In the genomic region with DNA sequence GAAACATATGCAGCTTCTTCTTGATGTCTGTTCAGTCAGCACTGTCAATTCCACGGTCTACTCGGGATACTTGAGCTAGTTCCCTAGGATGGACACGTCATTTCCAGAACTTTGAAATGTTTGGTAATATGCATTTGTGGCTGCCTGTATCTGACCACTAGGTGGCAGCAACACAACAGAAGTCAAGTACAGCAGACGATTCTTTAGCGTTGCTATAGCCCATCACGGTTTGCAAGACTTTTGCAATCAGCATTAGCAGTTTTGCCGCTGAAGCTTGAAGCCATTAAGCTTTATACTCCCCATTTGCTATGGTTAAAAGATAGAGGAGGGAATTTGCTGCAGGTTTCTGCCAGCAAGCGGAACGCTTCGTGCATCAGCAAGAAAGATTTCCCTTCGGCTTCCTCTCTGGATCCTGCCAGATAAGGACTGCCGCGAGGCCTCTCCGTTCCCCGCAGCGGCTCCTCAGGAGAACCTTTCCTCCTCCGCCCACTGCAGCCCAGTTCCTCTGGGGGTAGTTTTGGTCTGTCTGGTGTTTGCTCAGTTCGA, we compare ENCODE assay signal across 8 cellular contexts.
DNase-seq lines count a peak whose midpoint lies in the region; ATAC-seq and TF ChIP-seq lines count a peak whose summit lies in the region.

No MANE protein-coding gene starts in this region.

- H3K27ac ChIP-seq in SU-DHL-6 (ENCODE audit: low read depth, low read length) (no peak overlapping the region), prostate gland (peak overlapping the region in 1 of 2 donors; percentile 11), uterus (peak overlapping the region; percentile 55 to 64)

- H3K4me1 ChIP-seq in prostate gland (replicated peaks) (no peaks in the 10 kb centered on the region), uterus (no peaks in the 10 kb centered on the region)

- no peaks in the 10 kb centered on the region for H3K36me3 ChIP-seq in SU-DHL-6 (ENCODE audit: low read length)
- H3K36me3 ChIP-seq in prostate gland = no peaks in the 10 kb centered on the region
- H3K36me3 ChIP-seq in uterus = no peaks in the 10 kb centered on the region

- no peak overlapping the region for H2AFZ ChIP-seq in SU-DHL-6 (ENCODE audit: low read depth, low read length, severe bottlenecking)

- H3K27me3 Mint-ChIP-seq in activated naive CD8-positive, alpha-beta T cell treated with anti-CD3 and anti-CD28 coated beads, Interleukin-2, amount 50 U/mL, for 24 hours = peaks cover 2% of the 10 kb centered on the region

- no peak overlapping the region for H3K9ac ChIP-seq in SU-DHL-6 (ENCODE audit: low read length)

- H3K9me3 ChIP-seq in SU-DHL-6 (ENCODE audit: insufficient read depth, low read length) (no peaks in the 10 kb centered on the region), prostate gland (no peaks in the 10 kb centered on the region), uterus (no peaks in the 10 kb centered on the region)

- peak; percentile 92 for TF ChIP-seq CTCF in SU-DHL-6 (IDR thresholded peaks at IDR 0.05; ENCODE audit: insufficient read depth, low read length, poor library complexity, severe bottlenecking)
- TF ChIP-seq CTCF in prostate gland (IDR thresholded peaks at IDR 0.05) = peak; percentile 73 to 96 (median 94)
- peak; percentile 90 to 96 (median 96) for TF ChIP-seq CTCF in uterus (IDR thresholded peaks at IDR 0.05)

- H3K27me3 ChIP-seq in SU-DHL-6 (ENCODE audit: low read length) = no peaks in the 10 kb centered on the region
- no peaks in the 10 kb centered on the region for H3K27me3 ChIP-seq in prostate gland (replicated peaks; ENCODE audit: insufficient read depth)
- H3K27me3 ChIP-seq in uterus = no peaks in the 10 kb centered on the region

- no peaks in the 10 kb centered on the region for H3F3A ChIP-seq in SU-DHL-6 (ENCODE audit: insufficient read depth)

- H3K27ac Mint-ChIP-seq in activated naive CD8-positive, alpha-beta T cell treated with anti-CD3 and anti-CD28 coated beads, Interleukin-2, amount 50 U/mL, for 24 hours = no peak overlapping the region

- TF ChIP-seq POLR2A in prostate gland (IDR thresholded peaks at IDR 0.05) = no peak
- no peak for TF ChIP-seq POLR2A in uterus (IDR thresholded peaks at IDR 0.05)

- no peaks in the 10 kb centered on the region for H3K9me2 ChIP-seq in SU-DHL-6 (replicated peaks; ENCODE audit: insufficient read depth, low read length)

- no peak overlapping the region for H3K4me3 ChIP-seq in SU-DHL-6 (ENCODE audit: insufficient read depth, low read length, poor library complexity, severe bottlenecking)
- H3K4me3 ChIP-seq in prostate gland = peak overlapping the region in 1 of 2 donors; percentile 15
- H3K4me3 ChIP-seq in uterus = peak overlapping the region; percentile 21 to 23

- no peak overlapping the region for H3K4me3 Mint-ChIP-seq in activated naive CD8-positive, alpha-beta T cell treated with anti-CD3 and anti-CD28 coated beads, Interleukin-2, amount 50 U/mL, for 24 hours

- H3K9me3 Mint-ChIP-seq in activated naive CD8-positive, alpha-beta T cell treated with anti-CD3 and anti-CD28 coated beads, Interleukin-2, amount 50 U/mL, for 24 hours = no peaks in the 10 kb centered on the region

- H3K4me2 ChIP-seq in SU-DHL-6 (ENCODE audit: low read depth, low read length, poor library complexity, severe bottlenecking) = peak overlapping the region; percentile 12

- intact Hi-C loops in left cardiac atrium (cut with DNase I) = loop anchor here (2.0 to 5.0 kb wide), 2 partner anchors 201 kb away; no protein-coding TSS in a partner anchor
- intact Hi-C loops in prostate gland (cut with DNase I) = loop anchor here (5.0 kb wide), 1 partner anchor 201 kb away; no protein-coding TSS in a partner anchor
- intact Hi-C loops in uterus (cut with DNase I; ENCODE audit: low total_unique reads) = loop anchor here (5.0 kb wide), 1 partner anchor 201 kb away; no protein-coding TSS in a partner anchor

- DNase-seq in Caki2 (ENCODE audit: low read depth) (peak; percentile 61), NAMALWA (ENCODE audit: low spot score) (peak; percentile 88), left cardiac atrium (peak; percentile 79), prostate gland (ENCODE audit: low spot score) (peak; percentile 82), uterus (peak; percentile 76 to 89)
- peak; percentile 60 for DNase-seq in activated naive CD8-positive, alpha-beta T cell treated with anti-CD3 and anti-CD28 coated beads, Interleukin-2, amount 50 U/mL, for 24 hours

- peaks cover 4% of the 10 kb centered on the region for H3K4me1 Mint-ChIP-seq in activated naive CD8-positive, alpha-beta T cell treated with anti-CD3 and anti-CD28 coated beads, Interleukin-2, amount 50 U/mL, for 24 hours

- H3K79me2 ChIP-seq in SU-DHL-6 (ENCODE audit: insufficient read depth, low read length) = no peaks in the 10 kb centered on the region

- no peaks in the 10 kb centered on the region for H4K20me1 ChIP-seq in SU-DHL-6 (ENCODE audit: low read depth, low read length)

- in situ Hi-C loops in Caki2 (cut with HindIII; ENCODE audit: low pct_unique_long_range_greater_than_20kb, low sequenced_read_pairs) = no loop called here

- ATAC-seq in GM21717 (IDR thresholded peaks at IDR 0.05; ENCODE audit: unreplicated experiment) = peak; percentile 75
- ATAC-seq in activated naive CD8-positive, alpha-beta T cell treated with anti-CD3 and anti-CD28 coated beads, Interleukin-2, amount 50 U/mL, for 24 hours = peak; percentile 83
- ATAC-seq in left cardiac atrium = peak; percentile 95 to 98

- no peaks in the 10 kb centered on the region for H3K36me3 Mint-ChIP-seq in activated naive CD8-positive, alpha-beta T cell treated with anti-CD3 and anti-CD28 coated beads, Interleukin-2, amount 50 U/mL, for 24 hours (ENCODE audit: low read depth)

- 4% methylated on average over 18 of the region's 18 CpGs for WGBS in prostate gland
